Comparison of ENCODE assay signal across 10 cellular contexts in the genomic region with DNA sequence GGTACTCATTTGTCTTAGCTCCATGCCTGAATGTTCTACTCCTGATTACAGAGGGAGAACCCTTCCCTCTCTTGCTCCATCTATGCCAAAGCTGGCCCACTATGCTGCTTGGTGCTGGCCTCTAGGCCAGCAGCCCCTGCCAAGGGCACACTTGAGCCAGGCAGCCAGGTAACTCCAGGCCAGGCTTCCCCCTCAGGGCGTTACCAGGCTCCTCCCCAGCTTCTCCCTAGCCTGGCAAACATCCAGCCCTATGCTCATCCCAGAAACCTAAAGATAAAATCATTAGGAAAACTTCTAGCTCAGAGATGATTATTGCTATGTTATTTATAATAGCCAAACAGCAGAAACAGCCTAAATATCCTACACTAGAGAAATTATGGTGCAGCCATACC.
DNase-seq lines count a peak whose midpoint lies in the region; ATAC-seq, FAIRE-seq and TF ChIP-seq lines count a peak whose summit lies in the region.
"Had no signal": no experiment of that assay in that cellular context is flagged by ENCODE, and none has a peak within 500 bp of the region (broad histone marks: within the 10 kb centered on the region; RNA-seq: fewer than 3 reads in every experiment).

No MANE protein-coding gene starts in this region.

- in situ Hi-C loops in Panc1 (cut with HindIII; ENCODE audit: low pct_unique_long_range_greater_than_20kb, low sequenced_read_pairs), result no loop called here

- H3K4me2 ChIP-seq in A549, result peak overlapping the region; percentile 78

- no peak overlapping the region for H3K4me3 ChIP-seq in A549
- H3K4me3 ChIP-seq in LNCaP clone FGC (ENCODE audit: low read depth, low read length), result no peak overlapping the region
- H3K4me3 ChIP-seq in Panc1 (ENCODE audit: low read depth in 2 of 2, low read length in 2 of 2), result no peak overlapping the region; a peak in 1 of 4 replicates

- peak overlapping the region; percentile 85 to 89 for H3K27ac ChIP-seq in A549
- peak overlapping the region; percentile 92 for H3K27ac ChIP-seq in Panc1 (ENCODE audit: low read length)

- WGBS in A549 (ENCODE audit: missing lambda C conversion rate), result 20% methylated on average over 1 of the region's 1 CpG

- H3K27me3 ChIP-seq in Panc1 (ENCODE audit: control insufficient read depth, insufficient read depth, low read length), result no peaks in the 10 kb centered on the region

- no TSS peak for BruUV-seq in Panc1 (replicated peaks; lab: Mats Ljungman, UMichigan)

- intact Hi-C loops in Panc1 (cut with micrococcal nuclease; ENCODE audit: unreplicated experiment), result no loop called here

- POLR2A ChIA-PET in A549 (lab: Yijun Ruan, JAX), result no interaction called here
- POLR2A ChIA-PET in Panc1 (lab: Charles Lee), result no interaction called here

- FAIRE-seq in A549 (lab: Jason Lieb, UNC), result no peak

- H3K9me3 ChIP-seq in A549, result no peaks in the 10 kb centered on the region
- no peaks in the 10 kb centered on the region for H3K9me3 ChIP-seq in Panc1 (ENCODE audit: control insufficient read depth, insufficient read depth, low read depth, low read length)

- H3K4me1 ChIP-seq in A549, result peaks cover 48% of the 10 kb centered on the region
- peaks cover 65% of the 10 kb centered on the region for H3K4me1 ChIP-seq in Panc1 (ENCODE audit: control insufficient read depth, insufficient read depth, low read length)

- peak in 1 of 2 experiments; percentile 13; a peak in 2 of 6 replicates for ATAC-seq in A549
- 0 out of 2 replicates have a peak, but pooled peaks have one; percentile 2 for ATAC-seq in Panc1
- no peak for ATAC-seq in HG03432 (IDR thresholded peaks at IDR 0.05; ENCODE audit: unreplicated experiment)

- no peak for TF ChIP-seq RAD21 in A549 (conservative IDR thresholded peaks at IDR 0.05 in 1 of 2, IDR thresholded peaks at IDR 0.05 in 1 of 2)

- CTCF ChIA-PET in A549 (lab: Yijun Ruan, JAX) (interaction anchor here (0.7 to 1.2 kb wide), 3 partner anchors 10 to 111 kb away, joined by 3 to 4 read pairs (median 3); no protein-coding TSS in a partner anchor), Panc1 (lab: Charles Lee) (interaction anchor here (0.6 to 0.9 kb wide), 2 partner anchors 10 to 496 kb away, joined by 3 to 5 read pairs; partner anchors contain the start of gene POLR3A)

- no peak for TF ChIP-seq EP300 in A549 (IDR thresholded peaks at IDR 0.05)

- no peak for TF ChIP-seq CTCF in A549 (IDR thresholded peaks at IDR 0.05)
- TF ChIP-seq CTCF in LNCaP clone FGC (IDR thresholded peaks at IDR 0.05; ENCODE audit: control insufficient read depth, extremely low read depth, insufficient read depth), result no peak
- no peak for TF ChIP-seq CTCF in Panc1 (IDR thresholded peaks at IDR 0.05)

- no peaks in the 10 kb centered on the region for H3K36me3 ChIP-seq in Panc1 (ENCODE audit: control insufficient read depth, insufficient read depth, low read length)

- DNase-seq in A549 (ENCODE audit: low read depth in 1 of 2, low spot score in 1 of 2) (peak in 1 of 2 experiments; percentile 25), LNCaP clone FGC (ENCODE audit: low read depth) (peak; percentile 50), Panc1 (ENCODE audit: low read depth, low spot score) (no peak), kidney tubule cell (ENCODE audit: low spot score) (peak; percentile 31), midbrain (lab: John Stamatoyannopoulos, UW) (no peak), globus pallidus (ENCODE audit: low spot score) (no peak)
- DNase-seq in effector CD4-positive, alpha-beta T cell, result no peak
- DNase-seq: activated CD4-positive, alpha-beta T cell treated with anti-CD3 and anti-CD28 coated beads, Interleukin-2, amount 50 U/mL, for 4 hours; NCI-H524 treated with DMSO at 0.1 percent for 48 hours had no signal

- no peak for TF ChIP-seq POLR2A in A549 (IDR thresholded peaks at IDR 0.05; ENCODE audit: low read length)

TF ChIP-seq in A549, 52 proteins besides CTCF, POLR2A, EP300 and RAD21:
- TF ChIP-seq GATA3 (IDR thresholded peaks at IDR 0.05; ENCODE audit: borderline replicate concordance) (0 out of 2 replicates have a peak, but pooled peaks have one; percentile 19), SMC3 (IDR thresholded peaks at IDR 0.05) (no peak), POLR2AphosphoS2 (conservative IDR thresholded peaks at IDR 0.05; ENCODE audit: low read length) (no peak), CBX8 (IDR thresholded peaks at IDR 0.05) (no peak)

Comparison
In these comparisons a context has a peak if more than half of its experiments do, and no peak if none do; other contexts are left out.
1. DNase-seq: peak in LNCaP clone FGC (single experiment) and kidney tubule cell (single experiment); none in Panc1 (single experiment), midbrain (single experiment), effector CD4-positive, alpha-beta T cell (single experiment) and globus pallidus (single experiment).